ENCODE assay signal across 11 cellular contexts in the genomic region with DNA sequence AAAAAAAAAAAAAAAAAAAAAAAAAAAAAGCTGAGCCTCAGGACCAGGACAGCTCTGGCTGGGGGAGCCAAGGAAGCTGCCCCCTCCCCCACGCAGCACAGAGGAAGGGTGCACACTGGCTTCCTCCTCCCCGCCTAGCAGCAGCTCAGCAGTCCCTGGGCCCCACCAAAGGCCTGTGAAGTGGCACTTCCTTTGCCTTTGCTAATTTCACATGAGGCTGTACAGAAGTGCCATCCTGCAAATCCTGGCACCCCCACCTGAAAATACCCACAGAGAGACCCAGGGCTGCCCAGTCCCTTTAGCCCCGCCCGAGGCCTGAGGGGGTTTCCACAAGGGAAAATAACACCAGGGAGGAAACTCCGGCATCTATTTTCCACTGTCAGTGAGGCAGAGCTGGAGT. TPM values are rescaled to one million over a fixed set of nuclear protein-coding genes. Genes with fewer than 3 reads are reported as not detected.
DNase-seq lines count a peak whose midpoint lies in the region; ATAC-seq and TF ChIP-seq lines count a peak whose summit lies in the region.
"Had no signal": no experiment of that assay in that cellular context is flagged by ENCODE, and none has a peak within 500 bp of the region (broad histone marks: within the 10 kb centered on the region; RNA-seq: fewer than 3 reads in every experiment).

No MANE protein-coding gene starts in this region.

- peaks cover 81% of the 10 kb centered on the region for H3K4me1 Mint-ChIP-seq in CD4-positive, alpha-beta T cell (ENCODE audit: low read depth)
- peaks cover 71% of the 10 kb centered on the region for H3K4me1 Mint-ChIP-seq in activated naive CD8-positive, alpha-beta T cell treated with anti-CD3 and anti-CD28 coated beads, Interleukin-2, amount 10 ng/mL, durations not matched to agents 7 days and 5 days
- H3K4me1 Mint-ChIP-seq in natural killer cell = peaks cover 71 to 85% of the 10 kb centered on the region in 2 donors

- TF ChIP-seq CTCF in CD4-positive, alpha-beta T cell (IDR thresholded peaks at IDR 0.05) = no peak
- no peak for TF ChIP-seq CTCF in natural killer cell (IDR thresholded peaks at IDR 0.05)

- CTCF ChIA-PET in CD4-positive, alpha-beta T cell (lab: Charles Lee) = interaction anchor here (0.7 to 10.7 kb wide), 3 partner anchors 16 to 58 kb away, joined by 3 to 216 read pairs (median 4); a partner anchor contains a TSS

- H3K36me3 Mint-ChIP-seq in CD4-positive, alpha-beta T cell (ENCODE audit: low read depth) = peaks cover 64% of the 10 kb centered on the region
- H3K36me3 Mint-ChIP-seq in activated naive CD8-positive, alpha-beta T cell treated with anti-CD3 and anti-CD28 coated beads, Interleukin-2, amount 10 ng/mL, durations not matched to agents 7 days and 5 days = peaks cover 50% of the 10 kb centered on the region
- no peaks in the 10 kb centered on the region for H3K36me3 Mint-ChIP-seq in natural killer cell

- peak overlapping the region; percentile 94 for H3K4me3 Mint-ChIP-seq in CD4-positive, alpha-beta T cell
- H3K4me3 Mint-ChIP-seq in activated naive CD8-positive, alpha-beta T cell treated with anti-CD3 and anti-CD28 coated beads, Interleukin-2, amount 10 ng/mL, durations not matched to agents 7 days and 5 days = peak overlapping the region; percentile 98
- peak overlapping the region; percentile 90 for H3K4me3 Mint-ChIP-seq in natural killer cell

- no peaks in the 10 kb centered on the region for H3K27me3 ChIP-seq in CD4-positive, alpha-beta T cell (ENCODE audit: control insufficient read depth, insufficient read depth, low read length)
- H3K27me3 ChIP-seq: cardiac muscle cell, testis had no signal

- intact Hi-C loops in CD4-positive, alpha-beta T cell (cut with DNase I, micrococcal nuclease) = loop anchor here in 1 of 2 experiments (5.0 kb wide), 1 partner anchor 40 kb away; a partner anchor contains a TSS
- intact Hi-C loops in natural killer cell (cut with micrococcal nuclease) = loop anchor here (5.0 kb wide), 2 partner anchors 50 to 110 kb away; no protein-coding TSS in a partner anchor

- H3K9me3 Mint-ChIP-seq in CD4-positive, alpha-beta T cell = no peaks in the 10 kb centered on the region
- no peaks in the 10 kb centered on the region for H3K9me3 Mint-ChIP-seq in activated naive CD8-positive, alpha-beta T cell treated with anti-CD3 and anti-CD28 coated beads, Interleukin-2, amount 10 ng/mL, durations not matched to agents 7 days and 5 days
- H3K9me3 Mint-ChIP-seq in natural killer cell = no peaks in the 10 kb centered on the region

- H3K27ac Mint-ChIP-seq in CD4-positive, alpha-beta T cell = peak overlapping the region; percentile 95
- peak overlapping the region; percentile 88 for H3K27ac Mint-ChIP-seq in activated naive CD8-positive, alpha-beta T cell treated with anti-CD3 and anti-CD28 coated beads, Interleukin-2, amount 10 ng/mL, durations not matched to agents 7 days and 5 days
- peak overlapping the region; percentile 90 to 95 for H3K27ac Mint-ChIP-seq in natural killer cell

- no peaks in the 10 kb centered on the region for H3K9me3 ChIP-seq in CD4-positive, alpha-beta T cell (ENCODE audit: control insufficient read depth, low read length)
- H3K9me3 ChIP-seq: testis had no signal

- POLR2A ChIA-PET in CD4-positive, alpha-beta T cell (lab: Charles Lee) = interaction anchor here (0.5 to 15.1 kb wide), 11 partner anchors 8 to 236 kb away, joined by 3 to 577 read pairs (median 4); a partner anchor contains a TSS
- POLR2A ChIA-PET in activated naive CD8-positive, alpha-beta T cell treated with anti-CD3 and anti-CD28 coated beads, Interleukin-2, amount 10 ng/mL, durations not matched to agents 7 days and 5 days (lab: Charles Lee) = interaction anchor here (0.6 to 8.1 kb wide), 12 partner anchors 8 to 259 kb away, joined by 3 to 254 read pairs (median 4); a partner anchor contains a TSS

- peak overlapping the region; percentile 97 for H3K27ac ChIP-seq in CD4-positive, alpha-beta T cell (ENCODE audit: low read depth, low read length)
- H3K27ac ChIP-seq: cardiac muscle cell, testis had no signal

- DNase-seq in CD4-positive, alpha-beta T cell = peak in 8 of 10 experiments; percentile 25 to 66 (median 53)
- DNase-seq in SKM-1 (lab: John Stamatoyannopoulos, UW; ENCODE audit: unreplicated experiment) (peak; percentile 56), natural killer cell (peak; percentile 39), ureter (ENCODE audit: low spot score) (no peak), cortex of kidney (lab: John Stamatoyannopoulos, UW) (no peak), AG20443 (ENCODE audit: low spot score) (no peak)
- peak; percentile 66 for DNase-seq in activated naive CD8-positive, alpha-beta T cell treated with anti-CD3 and anti-CD28 coated beads, Interleukin-2, amount 10 ng/mL, durations not matched to agents 7 days and 5 days
- DNase-seq: NCI-H748 treated with DMSO at 0.1 percent for 48 hours, testis had no signal

- peak; percentile 4 for ATAC-seq in CD4-positive, alpha-beta T cell (ENCODE audit: poor library complexity)
- peak; percentile 13 for ATAC-seq in activated naive CD8-positive, alpha-beta T cell treated with anti-CD3 and anti-CD28 coated beads, Interleukin-2, amount 10 ng/mL, durations not matched to agents 7 days and 5 days (ENCODE audit: low read depth)
- ATAC-seq in natural killer cell = peak; percentile 4 to 8 (median 7)
- no peak for ATAC-seq in HG03280 (IDR thresholded peaks at IDR 0.05; ENCODE audit: unreplicated experiment)

- no peaks in the 10 kb centered on the region for H3K27me3 Mint-ChIP-seq in CD4-positive, alpha-beta T cell
- H3K27me3 Mint-ChIP-seq in activated naive CD8-positive, alpha-beta T cell treated with anti-CD3 and anti-CD28 coated beads, Interleukin-2, amount 10 ng/mL, durations not matched to agents 7 days and 5 days = no peaks in the 10 kb centered on the region
- H3K27me3 Mint-ChIP-seq in natural killer cell (ENCODE audit: low read depth in 2 of 2) = no peaks in the 10 kb centered on the region

RNA-seq across cellular contexts. Expression of a gene that starts 3.9 kb away (rescaled TPM):
- 100 to 1,000 TPM; 101 to 106 TPM for total RNA-seq in CD4-positive, alpha-beta T cell
- 100 to 1,000 TPM; 154 to 159 TPM for total RNA-seq in activated naive CD8-positive, alpha-beta T cell treated with anti-CD3 and anti-CD28 coated beads, Interleukin-2, amount 10 ng/mL, durations not matched to agents 7 days and 5 days
- total RNA-seq in natural killer cell = 100 to 1,000 TPM; 114 to 145 (median 137) TPM
- 40.8 TPM for total RNA-seq in ureter

RNA-seq across cellular contexts. Expression of a gene that starts 18.6 kb away (rescaled TPM):
- total RNA-seq in CD4-positive, alpha-beta T cell = 10 to 100 TPM; 89.0 to 94.9 TPM
- total RNA-seq in activated naive CD8-positive, alpha-beta T cell treated with anti-CD3 and anti-CD28 coated beads, Interleukin-2, amount 10 ng/mL, durations not matched to agents 7 days and 5 days = 100 to 1,000 TPM in 1 of 2 experiments, 10 to 100 TPM in 1; 98.8 to 101 TPM
- total RNA-seq in natural killer cell (100 to 1,000 TPM; 171 to 187 (median 175) TPM), ureter (71.5 TPM)

RNA-seq across cellular contexts. Expression of a gene that starts 28.5 kb away (rescaled TPM):
- total RNA-seq in CD4-positive, alpha-beta T cell = 10 to 100 TPM; 20.9 to 23.6 TPM
- 10 to 100 TPM; 21.8 to 22.7 TPM for total RNA-seq in activated naive CD8-positive, alpha-beta T cell treated with anti-CD3 and anti-CD28 coated beads, Interleukin-2, amount 10 ng/mL, durations not matched to agents 7 days and 5 days
- total RNA-seq in natural killer cell = 10 to 100 TPM in 1 of 3 donors, 1 to 10 TPM in 2; 9.5 to 17.5 (median 9.8) TPM
- 49.1 TPM for total RNA-seq in ureter

RNA-seq across cellular contexts. Expression of a gene that starts 39.5 kb away (rescaled TPM):
- total RNA-seq in CD4-positive, alpha-beta T cell = 100 to 1,000 TPM; 161 to 186 TPM
- total RNA-seq in activated naive CD8-positive, alpha-beta T cell treated with anti-CD3 and anti-CD28 coated beads, Interleukin-2, amount 10 ng/mL, durations not matched to agents 7 days and 5 days = 10 to 100 TPM; 91.4 to 96.7 TPM
- total RNA-seq in natural killer cell (100 to 1,000 TPM in 1 of 3 donors, 10 to 100 TPM in 2; 88.5 to 103 (median 92.8) TPM), ureter (137 TPM)

Comparison
In these comparisons a context has a peak if more than half of its experiments do, and no peak if none do; other contexts are left out.
1. DNase-seq: peak in CD4-positive, alpha-beta T cell (8 of 10), SKM-1 (single experiment), activated naive CD8-positive, alpha-beta T cell treated with anti-CD3 and anti-CD28 coated beads, Interleukin-2, amount 10 ng/mL, durations not matched to agents 7 days and 5 days (single experiment) and natural killer cell (single experiment); none in ureter (single experiment), cortex of kidney (single experiment) and AG20443 (single experiment).
2. Peak in every context shown above with its lines, with median percentiles within 50 percentile points of each other: H3K27ac Mint-ChIP-seq and H3K4me3 Mint-ChIP-seq.